In the genomic region with DNA sequence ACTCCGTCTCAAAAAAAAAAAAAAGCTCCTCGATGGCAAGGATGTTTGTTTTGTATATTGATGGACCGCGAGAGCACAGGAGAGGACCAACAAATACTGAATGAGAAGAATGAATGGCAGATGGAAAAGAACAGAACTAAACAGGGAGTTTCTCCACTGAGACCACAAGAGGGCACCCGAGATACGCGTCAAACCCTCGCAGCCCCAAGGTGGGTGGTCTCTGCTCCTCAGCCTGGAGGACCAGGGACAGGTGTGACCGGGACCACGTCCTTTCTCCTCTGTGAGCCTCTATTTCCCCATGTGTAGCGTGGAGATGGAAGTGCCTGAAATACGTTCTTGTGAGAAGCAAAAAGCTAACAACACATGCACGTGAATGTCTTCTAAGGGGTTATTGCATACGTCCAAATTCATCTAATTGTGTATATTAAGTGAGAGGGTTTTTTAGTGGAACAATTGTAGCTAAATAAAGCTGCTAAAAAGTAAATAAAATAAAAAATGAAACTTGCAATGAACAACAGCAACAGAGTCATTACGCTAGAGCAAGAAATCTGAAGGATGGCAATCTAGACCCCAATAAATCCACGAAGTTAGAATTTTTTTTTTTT, we compare ENCODE assay signal across 1 cellular context.
TF ChIP-seq lines count a peak whose summit lies in the region.

No MANE protein-coding gene starts in this region.

TF ChIP-seq in H1, 55 proteins besides CTCF, POLR2A, EP300 and RAD21:
- TF ChIP-seq FOSL1 (IDR thresholded peaks at IDR 0.05; ENCODE audit: insufficient read depth, low read depth, low read length) (no peak), SIX5 (IDR thresholded peaks at IDR 0.05; ENCODE audit: low read depth, low read length) (no peak), NANOG (IDR thresholded peaks at IDR 0.05; ENCODE audit: insufficient read depth, low read depth, low read length, poor library complexity, severe bottlenecking) (no peak), CHD1 (IDR thresholded peaks at IDR 0.05; ENCODE audit: low read depth, low read length) (no peak), TBP (IDR thresholded peaks at IDR 0.05; ENCODE audit: low read depth, low read length) (no peak), SP4 (IDR thresholded peaks at IDR 0.05; ENCODE audit: low read length) (no peak), BACH1 (IDR thresholded peaks at IDR 0.05; ENCODE audit: low read length) (no peak), RNF2 (IDR thresholded peaks at IDR 0.05; ENCODE audit: borderline replicate concordance, low read depth, low read length, missing control alignments, poor library complexity, severe bottlenecking) (no peak), GTF2F1 (IDR thresholded peaks at IDR 0.05; ENCODE audit: borderline replicate concordance, low read depth, low read length) (no peak), POU5F1 (IDR thresholded peaks at IDR 0.05; ENCODE audit: low read depth, low read length) (no peak), SIRT6 (IDR thresholded peaks at IDR 0.05; ENCODE audit: low read length) (no peak), EGR1 (IDR thresholded peaks at IDR 0.05; ENCODE audit: borderline replicate concordance, low read depth, low read length) (no peak), RFX5 (IDR thresholded peaks at IDR 0.05; ENCODE audit: borderline replicate concordance, low read depth, low read length) (no peak), KDM4A (IDR thresholded peaks at IDR 0.05; ENCODE audit: low read depth, low read length, severe bottlenecking) (no peak), SIN3A (conservative IDR thresholded peaks at IDR 0.05 in 1 of 2, IDR thresholded peaks at IDR 0.05 in 1 of 2; ENCODE audit: low read depth in 1 of 2, low read length in 2 of 2) (no peak), RXRA (IDR thresholded peaks at IDR 0.05; ENCODE audit: insufficient read depth, low read depth, low read length) (no peak), YY1 (IDR thresholded peaks at IDR 0.05; ENCODE audit: low read depth, low read length) (no peak)
- TF ChIP-seq, protein P1, sequence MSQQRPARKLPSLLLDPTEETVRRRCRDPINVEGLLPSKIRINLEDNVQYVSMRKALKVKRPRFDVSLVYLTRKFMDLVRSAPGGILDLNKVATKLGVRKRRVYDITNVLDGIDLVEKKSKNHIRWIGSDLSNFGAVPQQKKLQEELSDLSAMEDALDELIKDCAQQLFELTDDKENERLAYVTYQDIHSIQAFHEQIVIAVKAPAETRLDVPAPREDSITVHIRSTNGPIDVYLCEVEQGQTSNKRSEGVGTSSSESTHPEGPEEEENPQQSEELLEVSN (IDR thresholded peaks at IDR 0.05), result no peak
- TF ChIP-seq, protein P2, sequence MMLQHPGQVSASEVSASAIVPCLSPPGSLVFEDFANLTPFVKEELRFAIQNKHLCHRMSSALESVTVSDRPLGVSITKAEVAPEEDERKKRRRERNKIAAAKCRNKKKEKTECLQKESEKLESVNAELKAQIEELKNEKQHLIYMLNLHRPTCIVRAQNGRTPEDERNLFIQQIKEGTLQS (IDR thresholded peaks at IDR 0.05; ENCODE audit: insufficient read depth, low read depth, low read length), result no peak
